In the genomic region with DNA sequence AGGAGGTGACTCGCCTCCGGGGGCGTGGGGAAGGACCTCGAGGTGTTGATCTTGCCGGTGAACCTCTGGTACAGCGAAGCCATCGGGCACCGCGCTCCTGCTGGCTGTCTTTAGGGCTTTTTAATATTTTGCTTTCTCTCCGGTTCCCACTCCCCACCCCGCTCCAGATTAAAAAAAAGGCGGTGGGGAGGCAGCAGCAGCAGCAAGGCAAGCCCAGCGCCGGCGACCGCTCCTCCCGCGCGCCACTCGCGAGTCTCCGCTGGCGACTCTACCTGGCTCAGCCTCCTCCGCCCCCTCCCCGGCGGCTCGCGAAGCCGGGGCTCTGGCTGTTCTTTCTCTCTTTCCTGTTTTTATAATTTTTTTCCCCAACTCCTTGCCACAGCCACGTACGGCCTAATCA, we compare ENCODE assay signal across 8 cellular contexts.
DNase-seq lines count a peak whose midpoint lies in the region; ATAC-seq, FAIRE-seq and TF ChIP-seq lines count a peak whose summit lies in the region.
"Not testable (repeated sequence)": the region's sequence is repeated elsewhere in the genome, so short reads cannot be mapped to it uniquely, and the experiment has no call there.

No MANE protein-coding gene starts in this region.

- not testable (repeated sequence) for TF ChIP-seq POLR2A in HepG2 (IDR thresholded peaks at IDR 0.05; ENCODE audit: insufficient read depth in 1 of 2, low read depth in 2 of 2, low read length in 2 of 2); testis (IDR thresholded peaks at IDR 0.05)

- H3K4me1 ChIP-seq in CD8-positive, alpha-beta memory T cell (ENCODE audit: insufficient read depth, low read length); HepG2 (ENCODE audit: insufficient read depth, low read length); testis: not testable (repeated sequence)

- H3K9me3 ChIP-seq in CD8-positive, alpha-beta memory T cell (ENCODE audit: low read length); HepG2 (ENCODE audit: low read length); testis: not testable (repeated sequence)

- CTCF ChIA-PET in CD8-positive, alpha-beta memory T cell (lab: Charles Lee); HepG2 (lab: Yijun Ruan, JAX; ENCODE audit: low intra/inter-chr PET ratio, low total read pairs): not testable (repeated sequence)

- not testable (repeated sequence) for H3K79me2 ChIP-seq in HepG2 (ENCODE audit: insufficient read depth, low read length)

- peak overlapping the region in 5 of 7 donors; percentile 37 to 73 (median 68) for H3K4me3 Mint-ChIP-seq in CD8-positive, alpha-beta memory T cell
- peak overlapping the region; percentile 83 for H3K4me3 Mint-ChIP-seq in activated naive CD8-positive, alpha-beta T cell treated with anti-CD3 and anti-CD28 coated beads, Interleukin-2, amount 10 ng/mL, durations not matched to agents 7 days and 5 days

- H3K9me3 Mint-ChIP-seq in CD8-positive, alpha-beta memory T cell; activated naive CD8-positive, alpha-beta T cell treated with anti-CD3 and anti-CD28 coated beads, Interleukin-2, amount 10 ng/mL, durations not matched to agents 7 days and 5 days: not testable (repeated sequence)

- TSS peak; percentile 66 for BruUV-seq in HepG2 (replicated peaks; lab: Mats Ljungman, UMichigan)

- in situ Hi-C loops in HepG2 (cut with HindIII; ENCODE audit: extremely low pct_ligation_motif_present, low pct_unique_long_range_greater_than_20kb), result loop anchor here (25.0 kb wide), 1 partner anchor 185 kb away; a partner anchor contains a TSS

- H3K27ac Mint-ChIP-seq in CD8-positive, alpha-beta memory T cell; activated naive CD8-positive, alpha-beta T cell treated with anti-CD3 and anti-CD28 coated beads, Interleukin-2, amount 10 ng/mL, durations not matched to agents 7 days and 5 days: not testable (repeated sequence)

- DNase-seq in CD8-positive, alpha-beta memory T cell, result peak in 1 of 5 donors; percentile 29
- peak; percentile 37 for DNase-seq in NCI-H1092 treated with DMSO at 0.1 percent for 48 hours (lab: John Stamatoyannopoulos, UW)
- DNase-seq in activated CD4-positive, alpha-beta T cell treated with anti-CD3 and anti-CD28 coated beads for 48 hours, result peak; percentile 35
- not testable (repeated sequence) for DNase-seq in activated naive CD8-positive, alpha-beta T cell treated with anti-CD3 and anti-CD28 coated beads, Interleukin-2, amount 10 ng/mL, durations not matched to agents 7 days and 5 days; epithelial cell of proximal tubule (ENCODE audit: low read depth); HepG2 (ENCODE audit: low spot score); testis
- DNase-seq in posterior cingulate gyrus, result peak; percentile 19 to 89 (median 34)

- H4K20me1 ChIP-seq in HepG2 (ENCODE audit: insufficient read depth, low read length), result not testable (repeated sequence)

- H3K36me3 Mint-ChIP-seq in CD8-positive, alpha-beta memory T cell; activated naive CD8-positive, alpha-beta T cell treated with anti-CD3 and anti-CD28 coated beads, Interleukin-2, amount 10 ng/mL, durations not matched to agents 7 days and 5 days: not testable (repeated sequence)

- not testable (repeated sequence) for H3K9ac ChIP-seq in HepG2 (ENCODE audit: insufficient read depth, low read depth, low read length)

- peaks cover 0 to 11% (median 8%) of the 10 kb centered on the region in 3 donors for H3K4me1 Mint-ChIP-seq in CD8-positive, alpha-beta memory T cell
- not testable (repeated sequence) for H3K4me1 Mint-ChIP-seq in activated naive CD8-positive, alpha-beta T cell treated with anti-CD3 and anti-CD28 coated beads, Interleukin-2, amount 10 ng/mL, durations not matched to agents 7 days and 5 days

- TF ChIP-seq CTCF in epithelial cell of proximal tubule (conservative IDR thresholded peaks at IDR 0.05; ENCODE audit: low read depth, low read length); HepG2 (CRISPR knock-in tag; IDR thresholded peaks at IDR 0.05); testis (IDR thresholded peaks at IDR 0.05): not testable (repeated sequence)

- H3K36me3 ChIP-seq in CD8-positive, alpha-beta memory T cell (ENCODE audit: insufficient read depth, low read length); HepG2 (replicated peaks in 1 of 2; ENCODE audit: control insufficient read depth in 1 of 2, insufficient read depth in 2 of 2, low read length in 2 of 2); testis (ENCODE audit: low read depth, missing control alignments): not testable (repeated sequence)

- POLR2A ChIA-PET in CD8-positive, alpha-beta memory T cell (lab: Charles Lee); HepG2 (lab: Yijun Ruan, JAX): not testable (repeated sequence)
- POLR2A ChIA-PET in activated naive CD8-positive, alpha-beta T cell treated with anti-CD3 and anti-CD28 coated beads, Interleukin-2, amount 10 ng/mL, durations not matched to agents 7 days and 5 days (lab: Charles Lee), result interaction anchor here (0.6 kb wide), 1 partner anchor 174 kb away, joined by 3 read pairs; no protein-coding TSS in a partner anchor

- not testable (repeated sequence) for H3K4me3 ChIP-seq in CD8-positive, alpha-beta memory T cell (ENCODE audit: low read length)
- H3K4me3 ChIP-seq in epithelial cell of proximal tubule (ENCODE audit: low read depth, low read length), result peak overlapping the region; percentile 34
- H3K4me3 ChIP-seq in HepG2 (replicated peaks in 1 of 3; ENCODE audit: insufficient read depth in 1 of 3, low read depth in 2 of 3, low read length in 3 of 3), result peak overlapping the region; percentile 41 to 60 (median 45); a peak in 4 of 6 replicates
- H3K4me3 ChIP-seq in testis, result peak overlapping the region; percentile 15 to 60

- not testable (repeated sequence) for H3K27me3 ChIP-seq in CD8-positive, alpha-beta memory T cell (ENCODE audit: insufficient read depth, low read length, poor library complexity, severe bottlenecking); HepG2 (ENCODE audit: control insufficient read depth in 1 of 2, insufficient read depth in 2 of 2, low read length in 2 of 2); testis

- H3K27me3 Mint-ChIP-seq in CD8-positive, alpha-beta memory T cell, result peaks cover 16 to 23% of the 10 kb centered on the region in 2 donors
- H3K27me3 Mint-ChIP-seq in activated naive CD8-positive, alpha-beta T cell treated with anti-CD3 and anti-CD28 coated beads, Interleukin-2, amount 10 ng/mL, durations not matched to agents 7 days and 5 days, result peaks cover 25% of the 10 kb centered on the region

- peak overlapping the region; percentile 45 for H3K4me2 ChIP-seq in HepG2 (ENCODE audit: low read depth, low read length)

- intact Hi-C loops in HepG2 (cut with micrococcal nuclease; ENCODE audit: unreplicated experiment); testis (cut with DNase I; ENCODE audit: low total_unique reads): not testable (repeated sequence)
- intact Hi-C loops in posterior cingulate gyrus (cut with DNase I), result loop anchor here (2.0 kb wide), 1 partner anchor 165 kb away; no protein-coding TSS in a partner anchor

- under 1% methylated on average over 21 of the region's 31 CpGs for WGBS in HepG2 (ENCODE audit: low lambda C conversion rate)
- WGBS in testis, 2 donors, result 1 to 2% methylated on average over 22 to 28 of the region's 31 CpGs

- not testable (repeated sequence) for H2AFZ ChIP-seq in HepG2 (ENCODE audit: low read length)

- not testable (repeated sequence) for FAIRE-seq in HepG2 (lab: Jason Lieb, UNC)

- not testable (repeated sequence) for TF ChIP-seq RAD21 in HepG2 (CRISPR knock-in tag; IDR thresholded peaks at IDR 0.05)

- not testable (repeated sequence) for H3K27ac ChIP-seq in CD8-positive, alpha-beta memory T cell (ENCODE audit: low read depth, low read length); HepG2 (ENCODE audit: extremely low read length, insufficient read depth, low read length); testis

- ATAC-seq in activated naive CD8-positive, alpha-beta T cell treated with anti-CD3 and anti-CD28 coated beads, Interleukin-2, amount 10 ng/mL, durations not matched to agents 7 days and 5 days (ENCODE audit: low read depth), result peak; percentile 6
- ATAC-seq in HepG2, result not testable (repeated sequence)

- TF ChIP-seq EP300 in HepG2 (IDR thresholded peaks at IDR 0.05; ENCODE audit: low read depth in 2 of 2, low read length in 2 of 2); HepG2 (CRISPR knock-in tag; IDR thresholded peaks at IDR 0.05; ENCODE audit: borderline replicate concordance): not testable (repeated sequence)
